ENCODE assay signal across 16 cellular contexts in the genomic region with DNA sequence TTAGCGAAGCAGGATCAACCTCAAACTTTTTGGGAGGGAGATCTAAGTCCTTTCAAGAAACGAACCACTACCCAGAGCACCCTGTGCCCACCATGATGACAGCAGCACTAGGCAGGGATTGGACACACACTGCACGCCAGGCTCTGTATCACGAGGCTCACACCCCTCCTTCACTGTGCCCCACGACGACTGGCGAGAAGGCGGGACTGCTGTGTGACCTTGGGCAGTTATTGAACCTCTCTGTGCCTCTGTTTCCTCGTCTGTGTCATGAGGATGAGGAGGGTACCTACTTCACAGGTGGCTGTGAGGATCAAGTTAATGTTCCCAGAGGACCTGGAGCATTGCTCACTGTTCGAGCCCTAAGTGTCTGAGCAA.
"Had no signal": no experiment of that assay in that cellular context is flagged by ENCODE, and none has a peak within 500 bp of the region (broad histone marks: within the 10 kb centered on the region; RNA-seq: fewer than 3 reads in every experiment).

No MANE protein-coding gene starts in this region.

- ATAC-seq: esophagus mucosa; heart right ventricle; left lung; naive thymus-derived CD4-positive, alpha-beta T cell; right cardiac atrium; upper lobe of right lung had no signal

- H3K9me3 ChIP-seq: heart right ventricle, left lung, ovary, upper lobe of right lung had no signal

- H3K27ac Mint-ChIP-seq: naive thymus-derived CD4-positive, alpha-beta T cell; nephron progenitor cell had no signal

- H3K36me3 Mint-ChIP-seq: naive thymus-derived CD4-positive, alpha-beta T cell had no signal

- H3K4me3 Mint-ChIP-seq: central memory CD8-positive, alpha-beta T cell; naive thymus-derived CD4-positive, alpha-beta T cell; nephron progenitor cell had no signal

- H3K4me3 ChIP-seq: heart right ventricle, left lung, lung, ovary, smooth muscle cell, upper lobe of right lung had no signal

- H3K4me1 ChIP-seq: left lung, upper lobe of right lung had no signal

- H3K27me3 ChIP-seq: ovary, upper lobe of right lung had no signal

- H3K9me3 Mint-ChIP-seq: central memory CD8-positive, alpha-beta T cell had no signal

- H3K4me1 Mint-ChIP-seq: central memory CD8-positive, alpha-beta T cell; naive thymus-derived CD4-positive, alpha-beta T cell had no signal

- H3K36me3 ChIP-seq: heart right ventricle, left lung, ovary, upper lobe of right lung had no signal

- H3K4me2 ChIP-seq: smooth muscle cell had no signal

- DNase-seq: effector memory CD4-positive, alpha-beta T cell; heart right ventricle; hypothalamus; left lung; mesendoderm; naive thymus-derived CD4-positive, alpha-beta T cell; nephron progenitor cell; ovary; stimulated activated CD4-positive, alpha-beta T cell treated with anti-CD3 and anti-CD28 coated beads, Interleukin-2, amount 100 ng/mL, for 48 hours; stimulated activated naive CD4-positive, alpha-beta T cell treated with Interleukin-2 at 50 U/mL for 16 hours; upper lobe of right lung had no signal

- H3K27ac ChIP-seq: heart right ventricle, left lung, ovary, upper lobe of right lung had no signal
